1 cellular context compared by ENCODE assay signal in genomic region chr20:32325706-32326506, GRCh38.
TF ChIP-seq lines count a peak whose summit lies in the region.

No MANE protein-coding gene starts in this region.

TF ChIP-seq in K562, 482 proteins besides CTCF, POLR2A, EP300 and RAD21 (continued from another document and continues in another):
- TF ChIP-seq, protein P1, sequence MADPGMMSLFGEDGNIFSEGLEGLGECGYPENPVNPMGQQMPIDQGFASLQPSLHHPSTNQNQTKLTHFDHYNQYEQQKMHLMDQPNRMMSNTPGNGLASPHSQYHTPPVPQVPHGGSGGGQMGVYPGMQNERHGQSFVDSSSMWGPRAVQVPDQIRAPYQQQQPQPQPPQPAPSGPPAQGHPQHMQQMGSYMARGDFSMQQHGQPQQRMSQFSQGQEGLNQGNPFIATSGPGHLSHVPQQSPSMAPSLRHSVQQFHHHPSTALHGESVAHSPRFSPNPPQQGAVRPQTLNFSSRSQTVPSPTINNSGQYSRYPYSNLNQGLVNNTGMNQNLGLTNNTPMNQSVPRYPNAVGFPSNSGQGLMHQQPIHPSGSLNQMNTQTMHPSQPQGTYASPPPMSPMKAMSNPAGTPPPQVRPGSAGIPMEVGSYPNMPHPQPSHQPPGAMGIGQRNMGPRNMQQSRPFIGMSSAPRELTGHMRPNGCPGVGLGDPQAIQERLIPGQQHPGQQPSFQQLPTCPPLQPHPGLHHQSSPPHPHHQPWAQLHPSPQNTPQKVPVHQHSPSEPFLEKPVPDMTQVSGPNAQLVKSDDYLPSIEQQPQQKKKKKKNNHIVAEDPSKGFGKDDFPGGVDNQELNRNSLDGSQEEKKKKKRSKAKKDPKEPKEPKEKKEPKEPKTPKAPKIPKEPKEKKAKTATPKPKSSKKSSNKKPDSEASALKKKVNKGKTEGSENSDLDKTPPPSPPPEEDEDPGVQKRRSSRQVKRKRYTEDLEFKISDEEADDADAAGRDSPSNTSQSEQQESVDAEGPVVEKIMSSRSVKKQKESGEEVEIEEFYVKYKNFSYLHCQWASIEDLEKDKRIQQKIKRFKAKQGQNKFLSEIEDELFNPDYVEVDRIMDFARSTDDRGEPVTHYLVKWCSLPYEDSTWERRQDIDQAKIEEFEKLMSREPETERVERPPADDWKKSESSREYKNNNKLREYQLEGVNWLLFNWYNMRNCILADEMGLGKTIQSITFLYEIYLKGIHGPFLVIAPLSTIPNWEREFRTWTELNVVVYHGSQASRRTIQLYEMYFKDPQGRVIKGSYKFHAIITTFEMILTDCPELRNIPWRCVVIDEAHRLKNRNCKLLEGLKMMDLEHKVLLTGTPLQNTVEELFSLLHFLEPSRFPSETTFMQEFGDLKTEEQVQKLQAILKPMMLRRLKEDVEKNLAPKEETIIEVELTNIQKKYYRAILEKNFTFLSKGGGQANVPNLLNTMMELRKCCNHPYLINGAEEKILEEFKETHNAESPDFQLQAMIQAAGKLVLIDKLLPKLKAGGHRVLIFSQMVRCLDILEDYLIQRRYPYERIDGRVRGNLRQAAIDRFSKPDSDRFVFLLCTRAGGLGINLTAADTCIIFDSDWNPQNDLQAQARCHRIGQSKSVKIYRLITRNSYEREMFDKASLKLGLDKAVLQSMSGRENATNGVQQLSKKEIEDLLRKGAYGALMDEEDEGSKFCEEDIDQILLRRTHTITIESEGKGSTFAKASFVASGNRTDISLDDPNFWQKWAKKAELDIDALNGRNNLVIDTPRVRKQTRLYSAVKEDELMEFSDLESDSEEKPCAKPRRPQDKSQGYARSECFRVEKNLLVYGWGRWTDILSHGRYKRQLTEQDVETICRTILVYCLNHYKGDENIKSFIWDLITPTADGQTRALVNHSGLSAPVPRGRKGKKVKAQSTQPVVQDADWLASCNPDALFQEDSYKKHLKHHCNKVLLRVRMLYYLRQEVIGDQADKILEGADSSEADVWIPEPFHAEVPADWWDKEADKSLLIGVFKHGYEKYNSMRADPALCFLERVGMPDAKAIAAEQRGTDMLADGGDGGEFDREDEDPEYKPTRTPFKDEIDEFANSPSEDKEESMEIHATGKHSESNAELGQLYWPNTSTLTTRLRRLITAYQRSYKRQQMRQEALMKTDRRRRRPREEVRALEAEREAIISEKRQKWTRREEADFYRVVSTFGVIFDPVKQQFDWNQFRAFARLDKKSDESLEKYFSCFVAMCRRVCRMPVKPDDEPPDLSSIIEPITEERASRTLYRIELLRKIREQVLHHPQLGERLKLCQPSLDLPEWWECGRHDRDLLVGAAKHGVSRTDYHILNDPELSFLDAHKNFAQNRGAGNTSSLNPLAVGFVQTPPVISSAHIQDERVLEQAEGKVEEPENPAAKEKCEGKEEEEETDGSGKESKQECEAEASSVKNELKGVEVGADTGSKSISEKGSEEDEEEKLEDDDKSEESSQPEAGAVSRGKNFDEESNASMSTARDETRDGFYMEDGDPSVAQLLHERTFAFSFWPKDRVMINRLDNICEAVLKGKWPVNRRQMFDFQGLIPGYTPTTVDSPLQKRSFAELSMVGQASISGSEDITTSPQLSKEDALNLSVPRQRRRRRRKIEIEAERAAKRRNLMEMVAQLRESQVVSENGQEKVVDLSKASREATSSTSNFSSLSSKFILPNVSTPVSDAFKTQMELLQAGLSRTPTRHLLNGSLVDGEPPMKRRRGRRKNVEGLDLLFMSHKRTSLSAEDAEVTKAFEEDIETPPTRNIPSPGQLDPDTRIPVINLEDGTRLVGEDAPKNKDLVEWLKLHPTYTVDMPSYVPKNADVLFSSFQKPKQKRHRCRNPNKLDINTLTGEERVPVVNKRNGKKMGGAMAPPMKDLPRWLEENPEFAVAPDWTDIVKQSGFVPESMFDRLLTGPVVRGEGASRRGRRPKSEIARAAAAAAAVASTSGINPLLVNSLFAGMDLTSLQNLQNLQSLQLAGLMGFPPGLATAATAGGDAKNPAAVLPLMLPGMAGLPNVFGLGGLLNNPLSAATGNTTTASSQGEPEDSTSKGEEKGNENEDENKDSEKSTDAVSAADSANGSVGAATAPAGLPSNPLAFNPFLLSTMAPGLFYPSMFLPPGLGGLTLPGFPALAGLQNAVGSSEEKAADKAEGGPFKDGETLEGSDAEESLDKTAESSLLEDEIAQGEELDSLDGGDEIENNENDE (IDR thresholded peaks at IDR 0.05; ENCODE audit: low read depth, low read length), result no peak
- no peak for TF ChIP-seq ZBTB1 (CRISPR knock-in tag; IDR thresholded peaks at IDR 0.05; ENCODE audit: borderline replicate concordance, low read depth)
- peak; percentile 33; the same call in 1 of the 2 replicates for TF ChIP-seq CTBP1 (IDR thresholded peaks at IDR 0.05; ENCODE audit: borderline replicate concordance)
- TF ChIP-seq DPF2 (IDR thresholded peaks at IDR 0.05), result peak; percentile 91
- no peak for TF ChIP-seq ZNF695 (CRISPR knock-in tag; IDR thresholded peaks at IDR 0.05)
- TF ChIP-seq ZNF324 (CRISPR knock-in tag; IDR thresholded peaks at IDR 0.05), result no peak
- no peak; the same call in 1 of the 2 replicates for TF ChIP-seq LEF1 (IDR thresholded peaks at IDR 0.05)
- TF ChIP-seq, protein P2, sequence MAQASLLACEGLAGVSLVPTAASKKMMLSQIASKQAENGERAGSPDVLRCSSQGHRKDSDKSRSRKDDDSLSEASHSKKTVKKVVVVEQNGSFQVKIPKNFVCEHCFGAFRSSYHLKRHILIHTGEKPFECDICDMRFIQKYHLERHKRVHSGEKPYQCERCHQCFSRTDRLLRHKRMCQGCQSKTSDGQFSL (CRISPR knock-in tag; IDR thresholded peaks at IDR 0.05), result no peak
- TF ChIP-seq, protein P2 (tag; IDR thresholded peaks at IDR 0.05), result no peak
- TF ChIP-seq MXI1 (IDR thresholded peaks at IDR 0.05; ENCODE audit: low read depth, low read length), result no peak
- TF ChIP-seq KDM4B (IDR thresholded peaks at IDR 0.05; ENCODE audit: borderline replicate concordance in 2 of 2, low read depth in 1 of 2), result no peak
- TF ChIP-seq MEF2D (tag; conservative IDR thresholded peaks at IDR 0.05; ENCODE audit: low read depth), result no peak
- TF ChIP-seq, protein P3, sequence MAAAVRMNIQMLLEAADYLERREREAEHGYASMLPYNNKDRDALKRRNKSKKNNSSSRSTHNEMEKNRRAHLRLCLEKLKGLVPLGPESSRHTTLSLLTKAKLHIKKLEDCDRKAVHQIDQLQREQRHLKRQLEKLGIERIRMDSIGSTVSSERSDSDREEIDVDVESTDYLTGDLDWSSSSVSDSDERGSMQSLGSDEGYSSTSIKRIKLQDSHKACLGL (CRISPR knock-in tag; IDR thresholded peaks at IDR 0.05; ENCODE audit: borderline replicate concordance, poor library complexity, severe bottlenecking), result no peak
- no peak for TF ChIP-seq ILK (tag; IDR thresholded peaks at IDR 0.05; ENCODE audit: borderline replicate concordance, low read depth)
- TF ChIP-seq ZNF253 (CRISPR knock-in tag; conservative IDR thresholded peaks at IDR 0.05), result no peak
- no peak for TF ChIP-seq BRF1 (IDR thresholded peaks at IDR 0.05; ENCODE audit: borderline replicate concordance, extremely low read depth, insufficient read length)
- TF ChIP-seq ZNF224 (CRISPR knock-in tag; IDR thresholded peaks at IDR 0.05), result no peak
- TF ChIP-seq, protein P4, sequence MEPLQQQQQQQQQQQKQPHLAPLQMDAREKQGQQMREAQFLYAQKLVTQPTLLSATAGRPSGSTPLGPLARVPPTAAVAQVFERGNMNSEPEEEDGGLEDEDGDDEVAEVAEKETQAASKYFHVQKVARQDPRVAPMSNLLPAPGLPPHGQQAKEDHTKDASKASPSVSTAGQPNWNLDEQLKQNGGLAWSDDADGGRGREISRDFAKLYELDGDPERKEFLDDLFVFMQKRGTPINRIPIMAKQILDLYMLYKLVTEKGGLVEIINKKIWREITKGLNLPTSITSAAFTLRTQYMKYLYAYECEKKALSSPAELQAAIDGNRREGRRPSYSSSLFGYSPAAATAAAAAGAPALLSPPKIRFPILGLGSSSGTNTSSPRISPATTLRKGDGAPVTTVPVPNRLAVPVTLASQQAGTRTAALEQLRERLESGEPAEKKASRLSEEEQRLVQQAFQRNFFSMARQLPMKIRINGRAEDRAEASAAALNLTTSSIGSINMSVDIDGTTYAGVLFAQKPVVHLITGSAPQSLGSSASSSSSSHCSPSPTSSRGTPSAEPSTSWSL (CRISPR knock-in tag; IDR thresholded peaks at IDR 0.05; ENCODE audit: borderline replicate concordance), result no peak
- TF ChIP-seq NR4A1 (CRISPR knock-in tag; IDR thresholded peaks at IDR 0.05), result no peak
- TF ChIP-seq NR4A1 (tag; IDR thresholded peaks at IDR 0.05), result no peak
- TF ChIP-seq ZNF655 (CRISPR knock-in tag; IDR thresholded peaks at IDR 0.05), result no peak
- 0 out of 2 replicates have a peak, but pooled peaks have one; percentile 25 for TF ChIP-seq SP1 (CRISPR knock-in tag; IDR thresholded peaks at IDR 0.05)
- no peak for TF ChIP-seq SRSF7 (optimal IDR thresholded peaks at IDR 0.05; ENCODE audit: low read depth, low read length)
- no peak for TF ChIP-seq MTF1 (CRISPR knock-in tag; IDR thresholded peaks at IDR 0.05; ENCODE audit: borderline replicate concordance)
- no peak for TF ChIP-seq CHD2 (IDR thresholded peaks at IDR 0.05; ENCODE audit: low read depth, low read length)
- TF ChIP-seq RBM39 (optimal IDR thresholded peaks at IDR 0.05; ENCODE audit: low read depth, low read length), result no peak
- 0 out of 4 replicates have a peak, but pooled peaks have one; percentile 6 to 27 for TF ChIP-seq TRIM24 (IDR thresholded peaks at IDR 0.05)
- TF ChIP-seq FOXA3 (CRISPR knock-in tag; conservative IDR thresholded peaks at IDR 0.05 in 1 of 2, IDR thresholded peaks at IDR 0.05 in 1 of 2), result peak; percentile 99
- TF ChIP-seq CBFA2T2 (conservative IDR thresholded peaks at IDR 0.05), result no peak
- no peak for TF ChIP-seq CREB1 (IDR thresholded peaks at IDR 0.05)
- no peak for TF ChIP-seq CREB1 (CRISPR knock-in tag; IDR thresholded peaks at IDR 0.05)
- TF ChIP-seq CAMTA2 (CRISPR knock-in tag; conservative IDR thresholded peaks at IDR 0.05), result no peak
- no peak for TF ChIP-seq TCF7 (IDR thresholded peaks at IDR 0.05; ENCODE audit: borderline replicate concordance)
- no peak for TF ChIP-seq SIX5 (IDR thresholded peaks at IDR 0.05; ENCODE audit: borderline replicate concordance in 1 of 2, insufficient read depth in 1 of 2, low read depth in 1 of 2, low read length in 2 of 2)
- TF ChIP-seq MTA2 (IDR thresholded peaks at IDR 0.05; ENCODE audit: low read depth), result no peak
- TF ChIP-seq, protein P5, sequence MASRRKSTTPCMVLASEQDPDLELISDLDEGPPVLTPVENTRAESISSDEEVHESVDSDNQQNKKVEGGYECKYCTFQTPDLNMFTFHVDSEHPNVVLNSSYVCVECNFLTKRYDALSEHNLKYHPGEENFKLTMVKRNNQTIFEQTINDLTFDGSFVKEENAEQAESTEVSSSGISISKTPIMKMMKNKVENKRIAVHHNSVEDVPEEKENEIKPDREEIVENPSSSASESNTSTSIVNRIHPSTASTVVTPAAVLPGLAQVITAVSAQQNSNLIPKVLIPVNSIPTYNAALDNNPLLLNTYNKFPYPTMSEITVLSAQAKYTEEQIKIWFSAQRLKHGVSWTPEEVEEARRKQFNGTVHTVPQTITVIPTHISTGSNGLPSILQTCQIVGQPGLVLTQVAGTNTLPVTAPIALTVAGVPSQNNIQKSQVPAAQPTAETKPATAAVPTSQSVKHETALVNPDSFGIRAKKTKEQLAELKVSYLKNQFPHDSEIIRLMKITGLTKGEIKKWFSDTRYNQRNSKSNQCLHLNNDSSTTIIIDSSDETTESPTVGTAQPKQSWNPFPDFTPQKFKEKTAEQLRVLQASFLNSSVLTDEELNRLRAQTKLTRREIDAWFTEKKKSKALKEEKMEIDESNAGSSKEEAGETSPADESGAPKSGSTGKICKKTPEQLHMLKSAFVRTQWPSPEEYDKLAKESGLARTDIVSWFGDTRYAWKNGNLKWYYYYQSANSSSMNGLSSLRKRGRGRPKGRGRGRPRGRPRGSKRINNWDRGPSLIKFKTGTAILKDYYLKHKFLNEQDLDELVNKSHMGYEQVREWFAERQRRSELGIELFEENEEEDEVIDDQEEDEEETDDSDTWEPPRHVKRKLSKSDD (conservative IDR thresholded peaks at IDR 0.05; ENCODE audit: low read length), result no peak
- peak; percentile 47; the same call in 1 of the 2 replicates for TF ChIP-seq CC2D1A (IDR thresholded peaks at IDR 0.05)
- TF ChIP-seq NR2C2 (CRISPR knock-in tag; IDR thresholded peaks at IDR 0.05), result no peak
- peak; percentile 39 for TF ChIP-seq NR2C2 (tag; IDR thresholded peaks at IDR 0.05)
- TF ChIP-seq FUS (optimal IDR thresholded peaks at IDR 0.05; ENCODE audit: low read depth, low read length), result no peak
- TF ChIP-seq ZNF551 (CRISPR knock-in tag; IDR thresholded peaks at IDR 0.05), result no peak
- no peak for TF ChIP-seq ZNF668 (CRISPR knock-in tag; IDR thresholded peaks at IDR 0.05)
- no peak for TF ChIP-seq NFRKB (IDR thresholded peaks at IDR 0.05; ENCODE audit: low read depth)
- TF ChIP-seq HMG20A (CRISPR knock-in tag; conservative IDR thresholded peaks at IDR 0.05), result no peak
- no peak for TF ChIP-seq KAT8 (IDR thresholded peaks at IDR 0.05; ENCODE audit: low read depth)
- no peak for TF ChIP-seq NR2F6 (CRISPR knock-in tag; IDR thresholded peaks at IDR 0.05)
- TF ChIP-seq EHMT2 (IDR thresholded peaks at IDR 0.05), result 0 out of 2 replicates have a peak, but pooled peaks have one; percentile 38
- no peak for TF ChIP-seq GTF2B (IDR thresholded peaks at IDR 0.05; ENCODE audit: extremely low read depth, insufficient read length)
- no peak for TF ChIP-seq FOXJ3 (CRISPR knock-in tag; IDR thresholded peaks at IDR 0.05)
- TF ChIP-seq, protein P6, sequence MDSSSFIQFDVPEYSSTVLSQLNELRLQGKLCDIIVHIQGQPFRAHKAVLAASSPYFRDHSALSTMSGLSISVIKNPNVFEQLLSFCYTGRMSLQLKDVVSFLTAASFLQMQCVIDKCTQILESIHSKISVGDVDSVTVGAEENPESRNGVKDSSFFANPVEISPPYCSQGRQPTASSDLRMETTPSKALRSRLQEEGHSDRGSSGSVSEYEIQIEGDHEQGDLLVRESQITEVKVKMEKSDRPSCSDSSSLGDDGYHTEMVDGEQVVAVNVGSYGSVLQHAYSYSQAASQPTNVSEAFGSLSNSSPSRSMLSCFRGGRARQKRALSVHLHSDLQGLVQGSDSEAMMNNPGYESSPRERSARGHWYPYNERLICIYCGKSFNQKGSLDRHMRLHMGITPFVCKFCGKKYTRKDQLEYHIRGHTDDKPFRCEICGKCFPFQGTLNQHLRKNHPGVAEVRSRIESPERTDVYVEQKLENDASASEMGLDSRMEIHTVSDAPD (CRISPR knock-in tag; IDR thresholded peaks at IDR 0.05), result no peak
